Comparison of ENCODE assay signal across 25 cellular contexts in the genomic region with DNA sequence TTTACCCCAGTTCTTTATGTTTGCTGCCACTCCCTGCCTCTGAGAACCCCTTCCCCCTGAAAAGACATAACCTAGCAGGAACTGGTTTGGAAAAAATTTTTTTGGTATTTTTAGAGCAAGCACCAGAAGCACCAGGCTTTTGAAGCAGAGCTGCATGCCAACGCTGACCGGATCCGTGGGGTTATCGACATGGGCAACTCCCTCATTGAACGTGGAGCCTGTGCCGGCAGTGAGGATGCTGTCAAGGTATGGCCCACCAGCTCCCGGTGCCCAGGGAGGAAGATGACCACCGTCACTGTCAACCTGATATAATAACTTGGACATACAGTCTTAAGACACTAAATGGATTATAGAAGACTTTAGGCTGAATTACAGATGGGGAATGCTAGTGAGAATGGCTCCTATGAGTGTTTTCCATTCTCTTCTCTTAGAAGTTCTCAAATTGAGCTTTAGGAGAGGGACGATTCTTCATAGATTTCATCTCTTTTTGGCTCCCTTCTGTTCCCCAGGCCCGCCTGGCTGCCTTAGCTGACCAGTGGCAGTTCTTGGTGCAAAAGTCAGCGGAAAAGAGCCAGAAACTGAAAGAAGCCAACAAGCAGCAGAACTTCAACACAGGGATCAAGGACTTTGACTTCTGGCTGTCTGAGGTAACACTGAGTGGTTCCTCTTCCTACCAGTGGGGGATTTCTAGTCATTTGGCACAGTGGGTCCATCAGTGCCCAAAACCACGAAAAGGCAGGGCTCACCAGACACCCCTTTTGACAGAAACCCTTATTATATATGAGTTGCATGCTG. TPM values are rescaled to one million over a fixed set of nuclear protein-coding genes. Genes with fewer than 3 reads are reported as not detected.
DNase-seq lines count a peak whose midpoint lies in the region; ATAC-seq and TF ChIP-seq lines count a peak whose summit lies in the region.
"Had no signal": no experiment of that assay in that cellular context is flagged by ENCODE, and none has a peak within 500 bp of the region (broad histone marks: within the 10 kb centered on the region; RNA-seq: fewer than 3 reads in every experiment).

No MANE protein-coding gene starts in this region.

- H3K27me3 Mint-ChIP-seq in activated T-cell treated with anti-CD3 and anti-CD28 coated beads, Interleukin-2, amount 50 U/mL, for 72 hours (ENCODE audit: low read depth): no peaks in the 10 kb centered on the region
- H3K27me3 Mint-ChIP-seq in activated T-cell treated with anti-CD3 and anti-CD28 coated beads, Interleukin-2, amount 50 U/mL, for 4 hours (ENCODE audit: low read depth): no peaks in the 10 kb centered on the region
- no peaks in the 10 kb centered on the region for H3K27me3 Mint-ChIP-seq in endodermal cell (ENCODE audit: insufficient read depth)

- intact Hi-C loops in spleen (cut with DNase I; ENCODE audit: low total_unique reads): no loop called here

- H3K4me1 ChIP-seq in endodermal cell (ENCODE audit: control insufficient read depth, insufficient read depth, low read length) (no peaks in the 10 kb centered on the region), spleen (no peaks in the 10 kb centered on the region)

- H3K36me3 ChIP-seq in endodermal cell (ENCODE audit: control insufficient read depth, insufficient read depth, low read length): peaks cover 94% of the 10 kb centered on the region
- peaks cover 22 to 100% (median 100%) of the 10 kb centered on the region in 6 donors for H3K36me3 ChIP-seq in spleen

- WGBS in endodermal cell (ENCODE audit: insufficient coverage in 1 of 2, insufficient read length in 1 of 2), 2 experiments: 97 to 98% methylated on average over 10 to 12 of the region's 12 CpGs
- 93 to 97% (median 95%) methylated on average over 12 of the region's 12 CpGs for WGBS in spleen, 5 donors

- no peak for ATAC-seq in activated T-cell treated with anti-CD3 and anti-CD28 coated beads, Interleukin-2, amount 50 U/mL, for 72 hours (replicated peaks in 1 of 2)
- no peak for ATAC-seq in activated T-cell treated with anti-CD3 and anti-CD28 coated beads, Interleukin-2, amount 50 U/mL, for 4 hours
- no peak for ATAC-seq in HG03139 (IDR thresholded peaks at IDR 0.05; ENCODE audit: unreplicated experiment)
- ATAC-seq: PC-3 had no signal

- TF ChIP-seq CTCF in endodermal cell (conservative IDR thresholded peaks at IDR 0.05) (no peak), spleen (IDR thresholded peaks at IDR 0.05 in 8 of 11, conservative IDR thresholded peaks at IDR 0.05 in 3 of 11) (no peak)

- H3K4me3 ChIP-seq in endodermal cell (ENCODE audit: low read length) (no peak overlapping the region), spleen (no peak overlapping the region)
- H3K4me3 ChIP-seq: GM23248 had no signal

- H3K4me1 Mint-ChIP-seq in activated T-cell treated with anti-CD3 and anti-CD28 coated beads, Interleukin-2, amount 50 U/mL, for 72 hours (ENCODE audit: low read depth): no peaks in the 10 kb centered on the region
- no peaks in the 10 kb centered on the region for H3K4me1 Mint-ChIP-seq in activated T-cell treated with anti-CD3 and anti-CD28 coated beads, Interleukin-2, amount 50 U/mL, for 4 hours (ENCODE audit: low read depth)
- H3K4me1 Mint-ChIP-seq in endodermal cell: no peaks in the 10 kb centered on the region
- H3K4me1 Mint-ChIP-seq: CD8-positive, alpha-beta memory T cell; H9 had no signal

- no peak for TF ChIP-seq POLR2A in spleen (IDR thresholded peaks at IDR 0.05)

- H3K9me3 Mint-ChIP-seq in activated T-cell treated with anti-CD3 and anti-CD28 coated beads, Interleukin-2, amount 50 U/mL, for 72 hours: no peaks in the 10 kb centered on the region
- H3K9me3 Mint-ChIP-seq in activated T-cell treated with anti-CD3 and anti-CD28 coated beads, Interleukin-2, amount 50 U/mL, for 4 hours: no peaks in the 10 kb centered on the region
- no peaks in the 10 kb centered on the region for H3K9me3 Mint-ChIP-seq in endodermal cell
- H3K9me3 Mint-ChIP-seq: CD8-positive, alpha-beta memory T cell; H9; HFFc6 had no signal

- H3K9ac ChIP-seq in endodermal cell (ENCODE audit: extremely low read depth, low read length, poor library complexity, severe bottlenecking): no peak overlapping the region
- H3K9ac ChIP-seq: GM23248 had no signal

- H3K4me3 Mint-ChIP-seq in activated T-cell treated with anti-CD3 and anti-CD28 coated beads, Interleukin-2, amount 50 U/mL, for 72 hours: no peak overlapping the region
- no peak overlapping the region for H3K4me3 Mint-ChIP-seq in activated T-cell treated with anti-CD3 and anti-CD28 coated beads, Interleukin-2, amount 50 U/mL, for 4 hours
- no peak overlapping the region for H3K4me3 Mint-ChIP-seq in endodermal cell
- H3K4me3 Mint-ChIP-seq: CD8-positive, alpha-beta memory T cell; H9; HFFc6 had no signal

- H3K9me3 ChIP-seq in endodermal cell (ENCODE audit: control insufficient read depth, low read length) (no peaks in the 10 kb centered on the region), spleen (no peaks in the 10 kb centered on the region)

- H3K27ac ChIP-seq in endodermal cell (ENCODE audit: low read depth, low read length): no peak overlapping the region
- H3K27ac ChIP-seq in spleen: no peak overlapping the region
- H3K27ac ChIP-seq: GM23248 had no signal

- peak overlapping the region; percentile 49 for H3K27ac Mint-ChIP-seq in activated T-cell treated with anti-CD3 and anti-CD28 coated beads, Interleukin-2, amount 50 U/mL, for 72 hours
- peak overlapping the region; percentile 39 for H3K27ac Mint-ChIP-seq in endodermal cell
- H3K27ac Mint-ChIP-seq: H9, HFFc6 had no signal

- H3K27me3 ChIP-seq in endodermal cell (ENCODE audit: control insufficient read depth, insufficient read depth, low read length, poor library complexity, severe bottlenecking) (no peaks in the 10 kb centered on the region), spleen (replicated peaks in 1 of 7) (no peaks in the 10 kb centered on the region)

- H3K36me3 Mint-ChIP-seq in activated T-cell treated with anti-CD3 and anti-CD28 coated beads, Interleukin-2, amount 50 U/mL, for 72 hours (ENCODE audit: insufficient read depth in 2 of 2): peaks cover 7 to 28% of the 10 kb centered on the region in 2 donors
- H3K36me3 Mint-ChIP-seq in activated T-cell treated with anti-CD3 and anti-CD28 coated beads, Interleukin-2, amount 50 U/mL, for 4 hours (ENCODE audit: insufficient read depth): peaks cover 37% of the 10 kb centered on the region
- H3K36me3 Mint-ChIP-seq in endodermal cell (ENCODE audit: low read depth): peaks cover 82% of the 10 kb centered on the region

- no peak for DNase-seq in activated T-cell treated with anti-CD3 and anti-CD28 coated beads, Interleukin-2, amount 50 U/mL, for 72 hours
- DNase-seq in activated T-cell treated with anti-CD3 and anti-CD28 coated beads, Interleukin-2, amount 50 U/mL, for 4 hours: no peak
- peak; percentile 30 for DNase-seq in MV-4-11 (lab: John Stamatoyannopoulos, UW)
- no peak for DNase-seq in endodermal cell
- peak; percentile 40 for DNase-seq in spleen
- DNase-seq in stimulated activated CD4-positive, alpha-beta T cell treated with anti-CD3 and anti-CD28 coated beads, Interleukin-4, amount 100 ng/mL, for 1 hour: no peak
- no peak for DNase-seq in retina
- DNase-seq: AML-193; C1 segment of cervical spinal cord; Calu3; CD8-positive, alpha-beta memory T cell; DMS153; GM23248; H9; HFFc6; KBM-7; MM.1S; NCI-H1092; NCI-H1436; NCI-H187 treated with DMSO at 0.1 percent for 48 hours; NCI-H510A; NCI-H774; PC-3; Right ventricle myocardium superior had no signal

RNA-seq across cellular contexts. Expression of a gene that starts 44.9 kb away (rescaled TPM):
- 10 to 100 TPM; 27.1 to 31.2 TPM for total RNA-seq in activated T-cell treated with anti-CD3 and anti-CD28 coated beads, Interleukin-2, amount 50 U/mL, for 72 hours
- total RNA-seq in activated T-cell treated with anti-CD3 and anti-CD28 coated beads, Interleukin-2, amount 50 U/mL, for 4 hours: 10 to 100 TPM; 27.4 to 37.4 (median 32.0) TPM
- total RNA-seq in endodermal cell (100 to 1,000 TPM in 1 of 2 donors, 10 to 100 TPM in 1; 87.8 to 119 TPM), spleen (10 to 100 TPM; 19.0 to 38.0 (median 25.8) TPM)
- 83.9 TPM for polyA plus RNA-seq in endodermal cell (2013, experiment 1 of 2)
- polyA plus RNA-seq in endodermal cell (2013, experiment 2 of 2): 77.9 TPM
- 10 to 100 TPM; 40.6 to 61.6 (median 53.8) TPM for polyA plus RNA-seq in spleen

RNA-seq across cellular contexts. Expression of a gene that starts 59.4 kb away (rescaled TPM):
- total RNA-seq in activated T-cell treated with anti-CD3 and anti-CD28 coated beads, Interleukin-2, amount 50 U/mL, for 72 hours: 100 to 1,000 TPM; 289 to 304 TPM
- 100 to 1,000 TPM; 110 to 132 (median 118) TPM for total RNA-seq in activated T-cell treated with anti-CD3 and anti-CD28 coated beads, Interleukin-2, amount 50 U/mL, for 4 hours
- total RNA-seq in endodermal cell: 100 to 1,000 TPM; 309 to 319 TPM
- polyA plus RNA-seq in endodermal cell (2013, experiment 1 of 2): 190 TPM
- polyA plus RNA-seq in endodermal cell (2013, experiment 2 of 2): 174 TPM
- 100 to 1,000 TPM; 228 to 386 (median 292) TPM for total RNA-seq in spleen
- 100 to 1,000 TPM in 2 of 3 donors, 10 to 100 TPM in 1; 83.4 to 147 (median 118) TPM for polyA plus RNA-seq in spleen

Comparison
In these comparisons a context has a peak if more than half of its experiments do, and no peak if none do; other contexts are left out.
1. DNase-seq: peak in MV-4-11 (single experiment) and spleen (single experiment); none in activated T-cell treated with anti-CD3 and anti-CD28 coated beads, Interleukin-2, amount 50 U/mL, for 72 hours (0 of 2), activated T-cell treated with anti-CD3 and anti-CD28 coated beads, Interleukin-2, amount 50 U/mL, for 4 hours (single experiment), endodermal cell (single experiment), stimulated activated CD4-positive, alpha-beta T cell treated with anti-CD3 and anti-CD28 coated beads, Interleukin-4, amount 100 ng/mL, for 1 hour (single experiment) and retina (single experiment).